In the genomic region with DNA sequence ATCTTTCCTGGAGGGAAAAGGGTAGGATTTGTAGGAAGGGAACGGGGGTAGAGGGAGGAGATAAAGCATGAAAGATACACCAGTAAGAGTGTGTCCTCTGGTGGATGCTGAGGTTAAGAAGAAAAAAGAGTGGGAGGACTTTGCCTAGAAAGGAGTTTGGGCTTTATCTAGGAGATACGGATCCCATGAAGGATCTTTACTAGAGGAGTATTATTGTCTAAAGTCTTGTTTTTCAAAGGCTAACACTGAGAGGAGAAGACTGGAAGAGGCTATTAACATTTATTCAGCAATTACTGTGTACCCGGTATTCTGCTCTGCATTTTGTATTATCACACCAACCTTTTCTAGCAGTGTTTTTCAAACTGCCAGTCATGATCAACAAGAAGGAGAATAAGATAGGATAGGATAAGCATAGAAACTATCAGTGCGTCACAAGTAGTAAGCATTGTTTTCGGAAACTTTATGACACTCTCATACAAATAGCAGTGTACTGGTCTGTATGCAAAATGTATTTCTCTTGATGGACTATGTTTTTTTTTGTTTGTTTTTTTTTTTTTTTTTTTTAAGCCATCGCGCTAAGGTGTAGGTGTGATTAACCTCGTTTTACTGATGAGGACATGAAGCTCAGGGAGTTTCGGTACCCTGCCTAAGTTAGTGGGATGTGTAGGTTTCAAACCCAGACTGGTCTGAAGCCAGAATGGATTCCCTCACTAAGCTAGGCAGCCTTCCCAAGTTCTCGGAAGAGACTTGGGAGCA, we compare ENCODE assay signal across 8 cellular contexts. TPM values are rescaled to one million over a fixed set of nuclear protein-coding genes. Genes with fewer than 3 reads are reported as not detected.
A peak's percentile ranks its signal among the peaks of the same experiment; 100 is the strongest.
DNase-seq lines count a peak whose midpoint lies in the region; ATAC-seq, FAIRE-seq and TF ChIP-seq lines count a peak whose summit lies in the region.

No MANE protein-coding gene starts in this region.

- peaks cover 27% of the 10 kb centered on the region for H3K4me1 Mint-ChIP-seq in mesothelial cell of epicardium

- no peaks in the 10 kb centered on the region for H3K9me3 Mint-ChIP-seq in mesothelial cell of epicardium

- peaks cover 3% of the 10 kb centered on the region for H3K27me3 Mint-ChIP-seq in mesothelial cell of epicardium (ENCODE audit: low read depth)

- TF ChIP-seq POLR2A in vagina (IDR thresholded peaks at IDR 0.05) (no peak), GM12891 (IDR thresholded peaks at IDR 0.05; ENCODE audit: low read depth, low read length) (no peak)

- no peaks in the 10 kb centered on the region for H3K27me3 ChIP-seq in right atrium auricular region
- no peaks in the 10 kb centered on the region for H3K27me3 ChIP-seq in bronchial epithelial cell (ENCODE audit: control insufficient read depth, insufficient read depth, low read length)
- no peaks in the 10 kb centered on the region for H3K27me3 ChIP-seq in vagina

- ATAC-seq in Right ventricle myocardium superior (ENCODE audit: poor library complexity) (no peak), HG02973 (IDR thresholded peaks at IDR 0.05; ENCODE audit: unreplicated experiment) (no peak), GM18870 (IDR thresholded peaks at IDR 0.05; ENCODE audit: unreplicated experiment) (no peak)

- H3K9me3 ChIP-seq in right atrium auricular region (no peaks in the 10 kb centered on the region), vagina (no peaks in the 10 kb centered on the region)

- H3K36me3 ChIP-seq in right atrium auricular region (no peaks in the 10 kb centered on the region), bronchial epithelial cell (ENCODE audit: control insufficient read depth, insufficient read depth, low read length) (peaks cover 4% of the 10 kb centered on the region), vagina (no peaks in the 10 kb centered on the region)

- no peak for DNase-seq in right atrium auricular region (ENCODE audit: low spot score)
- no peak for DNase-seq in Right ventricle myocardium superior
- no peak for DNase-seq in bronchial epithelial cell (ENCODE audit: low read depth)
- DNase-seq in mesothelial cell of epicardium (ENCODE audit: low spot score in 2 of 2, unreplicated experiment in 2 of 2), result no peak
- DNase-seq in vagina (ENCODE audit: extremely low spot score in 2 of 2), result no peak
- no peak for DNase-seq in GM12891 (ENCODE audit: insufficient read length, low spot score)

- peaks cover 3% of the 10 kb centered on the region for H3K36me3 Mint-ChIP-seq in mesothelial cell of epicardium

- H3K27ac ChIP-seq in right atrium auricular region (peak overlapping the region; percentile 91 to 93), vagina (peak overlapping the region; percentile 94)

- H3K4me1 ChIP-seq in right atrium auricular region (peaks cover 0 to 35% of the 10 kb centered on the region in 2 donors), vagina (peaks cover 31% of the 10 kb centered on the region)

- intact Hi-C loops in Right ventricle myocardium superior (cut with DNase I) (loop anchor here (5.0 kb wide), 1 partner anchor 53 kb away; no protein-coding TSS in a partner anchor), vagina (cut with DNase I) (loop anchor here (10.0 kb wide), 1 partner anchor 50 kb away; the partner anchor contains the start of gene PNPO)

- FAIRE-seq in bronchial epithelial cell (lab: Jason Lieb, UNC), result no peak
- FAIRE-seq in GM12891 (lab: Jason Lieb, UNC), result no peak

- peak overlapping the region; percentile 96 for H3K4me3 Mint-ChIP-seq in mesothelial cell of epicardium

- H3K4me3 ChIP-seq in right atrium auricular region (peak overlapping the region; percentile 69 to 78), bronchial epithelial cell (ENCODE audit: low read depth, low read length) (peak overlapping the region; percentile 65), vagina (peak overlapping the region; percentile 81 to 86)

- TF ChIP-seq CTCF in right atrium auricular region (IDR thresholded peaks at IDR 0.05), result no peak
- no peak for TF ChIP-seq CTCF in bronchial epithelial cell (IDR thresholded peaks at IDR 0.05; ENCODE audit: insufficient read depth, low read length, severe bottlenecking)
- no peak for TF ChIP-seq CTCF in mesothelial cell of epicardium (IDR thresholded peaks at IDR 0.05; ENCODE audit: unreplicated experiment)
- no peak for TF ChIP-seq CTCF in vagina (IDR thresholded peaks at IDR 0.05)

- H3K27ac Mint-ChIP-seq in mesothelial cell of epicardium, result peak overlapping the region; percentile 99

TF ChIP-seq in GM12891, 5 proteins besides CTCF, POLR2A, EP300 and RAD21:
- TF ChIP-seq TAF1 (IDR thresholded peaks at IDR 0.05; ENCODE audit: low read depth, low read length), result no peak
- TF ChIP-seq SPI1 (IDR thresholded peaks at IDR 0.05; ENCODE audit: low read depth, low read length), result no peak
- TF ChIP-seq POU2F2 (IDR thresholded peaks at IDR 0.05; ENCODE audit: low read depth, low read length), result no peak
- no peak for TF ChIP-seq PAX5 (IDR thresholded peaks at IDR 0.05; ENCODE audit: insufficient read depth, low read length, severe bottlenecking)
- TF ChIP-seq POLR2AphosphoS5 (IDR thresholded peaks at IDR 0.05; ENCODE audit: low read depth, low read length), result no peak
TF ChIP-seq in GM12891: peak in this region for 0.

RNA-seq across cellular contexts. Expression of gene SP2, which starts 1.4 kb away (rescaled TPM):
- 10 to 100 TPM; 11.7 to 12.8 TPM for total RNA-seq in right atrium auricular region
- 12.4 TPM for total RNA-seq in Right ventricle myocardium superior
- 1.1 and 1.7 TPM in 2 replicates for total RNA-seq in bronchial epithelial cell
- total RNA-seq in mesothelial cell of epicardium, result 17.0 to 18.0 TPM (median 17.0 TPM) in 3 replicates
- total RNA-seq in vagina, result 11.3 TPM
- 9.9 TPM for polyA plus RNA-seq in GM12891 (2012; ENCODE audit: low read depth, missing spikeins)

RNA-seq across cellular contexts. Expression of gene SP6, which starts 43.7 kb away (rescaled TPM):
- total RNA-seq in right atrium auricular region, result 1 to 10 TPM in 1 of 2 donors, not detected in 1; 2.7 TPM
- total RNA-seq in Right ventricle myocardium superior, result 0.08 TPM
- 0.79 and 2.4 TPM in 2 replicates for total RNA-seq in bronchial epithelial cell
- 15.9 to 17.6 TPM (median 16.0 TPM) in 3 replicates for total RNA-seq in mesothelial cell of epicardium
- total RNA-seq in vagina, result 3.9 TPM
- 0.09 TPM for polyA plus RNA-seq in GM12891 (2012; ENCODE audit: low read depth, missing spikeins)

RNA-seq across cellular contexts. Expression of gene PNPO, which starts 46.7 kb away (rescaled TPM):
- 10 to 100 TPM; 28.4 to 35.4 TPM for total RNA-seq in right atrium auricular region
- total RNA-seq in Right ventricle myocardium superior, result 28.2 TPM
- 23.7 and 25.3 TPM in 2 replicates for total RNA-seq in bronchial epithelial cell
- total RNA-seq in mesothelial cell of epicardium, result 7.4 to 10.4 TPM (median 8.3 TPM) in 3 replicates
- 42.7 TPM for total RNA-seq in vagina
- 14.5 TPM for polyA plus RNA-seq in GM12891 (2012; ENCODE audit: low read depth, missing spikeins)

RNA-seq across cellular contexts. Expression of gene SCRN2, which starts 53.6 kb away (rescaled TPM):
- total RNA-seq in right atrium auricular region (10 to 100 TPM; 28.5 to 37.1 TPM), Right ventricle myocardium superior (24.2 TPM), bronchial epithelial cell (23.7 and 28.2 TPM in 2 replicates), mesothelial cell of epicardium (49.7 to 50.7 TPM (median 50.7 TPM) in 3 replicates), vagina (33.1 TPM)
- 21.0 TPM for polyA plus RNA-seq in GM12891 (2012; ENCODE audit: low read depth, missing spikeins)
